In the genomic region with DNA sequence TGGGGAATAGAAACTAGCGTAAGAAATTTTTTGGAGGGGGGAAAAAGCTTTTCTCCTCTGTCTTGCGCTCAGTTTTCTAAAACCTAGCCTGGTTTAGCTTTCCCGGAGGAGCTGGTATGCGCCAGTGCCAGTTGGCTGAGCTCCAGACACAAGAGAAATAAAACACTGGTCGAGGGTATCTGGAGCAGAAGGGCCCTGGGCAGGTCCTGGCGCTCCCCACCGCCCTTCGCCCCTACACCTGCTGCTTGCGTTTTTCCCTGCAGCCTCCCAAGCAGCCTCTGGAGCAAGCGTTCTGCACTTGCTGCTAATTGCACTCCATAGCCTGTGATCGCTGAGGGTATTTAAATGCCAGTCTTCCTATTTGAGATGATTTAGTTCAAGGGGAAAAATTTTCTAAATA, we compare ENCODE assay signal across 8 cellular contexts. TPM values are rescaled to one million over a fixed set of nuclear protein-coding genes. Genes with fewer than 3 reads are reported as not detected.
A peak's percentile ranks its signal among the peaks of the same experiment; 100 is the strongest.
DNase-seq lines count a peak whose midpoint lies in the region; ATAC-seq and TF ChIP-seq lines count a peak whose summit lies in the region.

No MANE protein-coding gene starts in this region.

- H3K4me3 ChIP-seq in esophagus (ENCODE audit: low read depth in 1 of 2, low read length in 2 of 2), result peak overlapping the region; percentile 36 to 71

- 15 to 22% methylated on average over 11 of the region's 11 CpGs for whole genome bisulfite sequencing in esophagus, 2 donors

- H3K4me3 Mint-ChIP-seq in nephron, result peak overlapping the region; percentile 41 to 76 (median 73)

- H3K4me1 Mint-ChIP-seq in nephron, result peaks cover 18% of the 10 kb centered on the region

- TF ChIP-seq CTCF in nephron (IDR thresholded peaks at IDR 0.05; ENCODE audit: unreplicated experiment in 3 of 3), result no peak

- H3K36me3 Mint-ChIP-seq in nephron (ENCODE audit: low read depth), result no peaks in the 10 kb centered on the region

- peaks cover 0 to 3% of the 10 kb centered on the region in 2 donors for H3K4me1 ChIP-seq in esophagus (ENCODE audit: control insufficient read depth in 2 of 2, insufficient read depth in 2 of 2, low read length in 1 of 2)

- H3K27me3 ChIP-seq in esophagus (ENCODE audit: control insufficient read depth in 1 of 2, insufficient read depth in 2 of 2, low read length in 2 of 2), result no peaks in the 10 kb centered on the region

- H3K27ac Mint-ChIP-seq in nephron, result no peak overlapping the region

- peaks cover 61% of the 10 kb centered on the region for H3K27me3 Mint-ChIP-seq in nephron (ENCODE audit: low read depth)

- no peaks in the 10 kb centered on the region for H3K9me3 ChIP-seq in esophagus (ENCODE audit: control insufficient read depth in 2 of 2, insufficient read depth in 1 of 2, low read depth in 1 of 2, low read length in 1 of 2)

- DNase-seq in Caki2 (ENCODE audit: low read depth) (peak; percentile 55), NCI-H446 (lab: John Stamatoyannopoulos, UW) (peak; percentile 17 to 74), ureter (ENCODE audit: low spot score) (no peak), AML-193 (lab: John Stamatoyannopoulos, UW) (no peak)

- no peaks in the 10 kb centered on the region for H3K36me3 ChIP-seq in esophagus (ENCODE audit: control insufficient read depth in 2 of 2, insufficient read depth in 2 of 2, low read length in 1 of 2)

- no peak for ATAC-seq in HG03196 (IDR thresholded peaks at IDR 0.05; ENCODE audit: unreplicated experiment)
- no peak for ATAC-seq in GM21526 (IDR thresholded peaks at IDR 0.05; ENCODE audit: low FRiP score, unreplicated experiment)

- in situ Hi-C loops in Caki2 (cut with HindIII; ENCODE audit: low pct_unique_long_range_greater_than_20kb, low sequenced_read_pairs), result no loop called here

- H3K27ac ChIP-seq in esophagus (ENCODE audit: low read depth in 2 of 2, low read length in 1 of 2), result peak overlapping the region in 1 of 2 donors; percentile 14

- no peaks in the 10 kb centered on the region for H3K9me3 Mint-ChIP-seq in nephron

RNA-seq across cellular contexts. Expression of a gene that starts 0.8 kb away (rescaled TPM):
- total RNA-seq in Caki2 (2014; rRNA removed; shearing (Covaris generic); ENCODE audit: low replicate concordance), result 25.8 and 33.8 TPM in 2 replicates
- 1 to 10 TPM; 4.9 to 5.9 TPM for polyA plus RNA-seq in esophagus
- 0.65 TPM for total RNA-seq in ureter

RNA-seq across cellular contexts. Expression of a gene that starts 57.5 kb away (rescaled TPM):
- total RNA-seq in Caki2 (2014; rRNA removed; shearing (Covaris generic); ENCODE audit: low replicate concordance), result 0.81 TPM in 1 of 2 replicates, not detected in the other
- polyA plus RNA-seq in esophagus, result 10 to 100 TPM; 12.8 to 63.1 TPM
- 0.96 TPM for total RNA-seq in ureter

Comparison
In these comparisons a context has a peak if more than half of its experiments do, and no peak if none do; other contexts are left out.
1. DNase-seq: peak in Caki2 (single experiment) and NCI-H446 (2 of 2); none in ureter (single experiment) and AML-193 (0 of 2).
2. RNA of a gene that starts 0.8 kb away (total RNA-seq): 25.8 to 33.8 TPM in Caki2; 0.65 TPM in ureter (single experiment); every median in the first group is over 10 times any median in the second.